ENCODE assay signal across 18 cellular contexts in genomic region chr7:109246330-109247077, GRCh38.
A peak's percentile ranks its signal among the peaks of the same experiment; 100 is the strongest.
DNase-seq lines count a peak whose midpoint lies in the region; ATAC-seq and TF ChIP-seq lines count a peak whose summit lies in the region.
"Had no signal": no experiment of that assay in that cellular context is flagged by ENCODE, and none has a peak within 500 bp of the region (broad histone marks: within the 10 kb centered on the region; RNA-seq: fewer than 3 reads in every experiment).

No MANE protein-coding gene starts in this region.

- H3K4me1 ChIP-seq in PC-9 (replicated peaks; ENCODE audit: insufficient read depth) = peaks cover 21% of the 10 kb centered on the region
- H3K4me1 ChIP-seq: adrenal gland, esophagus squamous epithelium, lower lobe of right lung had no signal

- peak overlapping the region; percentile 63 for H3K4me2 ChIP-seq in PC-9

- H3F3A ChIP-seq in PC-9 (ENCODE audit: insufficient read depth, low read depth) = no peaks in the 10 kb centered on the region

- no peaks in the 10 kb centered on the region for H3K36me3 Mint-ChIP-seq in progenitor cell of endocrine pancreas (ENCODE audit: insufficient read depth)
- H3K36me3 Mint-ChIP-seq: naive B cell had no signal

- CTCF ChIA-PET in PC-9 (lab: Charles Lee) = no interaction called here

- H3K27me3 ChIP-seq in PC-9 (ENCODE audit: insufficient read depth, low read depth) = no peaks in the 10 kb centered on the region
- H3K27me3 ChIP-seq: adrenal gland, esophagus squamous epithelium had no signal

- H3K27ac Mint-ChIP-seq in progenitor cell of endocrine pancreas = no peak overlapping the region
- H3K27ac Mint-ChIP-seq: activated CD8-positive, alpha-beta T cell treated with anti-CD3 and anti-CD28 coated beads, Interleukin-2, amount 10 ng/mL, durations not matched to agents 7 days and 5 days had no signal

- 0 out of 2 replicates have a peak, but pooled peaks cover 4% of the 10 kb centered on the region for H3K9me2 ChIP-seq in PC-9 (ENCODE audit: insufficient read depth)

- peak overlapping the region; percentile 54 for H3K27ac ChIP-seq in PC-9
- H3K27ac ChIP-seq: adrenal gland, esophagus squamous epithelium, lower lobe of right lung had no signal

- no peaks in the 10 kb centered on the region for H3K36me3 ChIP-seq in PC-9 (ENCODE audit: low read depth)
- H3K36me3 ChIP-seq: adrenal gland, esophagus squamous epithelium, lower lobe of right lung had no signal

- DNase-seq in EL (peak; percentile 65), PC-9 (peak; percentile 50 to 59), epithelial cell of esophagus (ENCODE audit: low read depth) (peak; percentile 85), non-pigmented ciliary epithelial cell (ENCODE audit: low read depth) (peak; percentile 5), progenitor cell of endocrine pancreas (ENCODE audit: low spot score, unreplicated experiment) (no peak), iPS-NIHi7 (ENCODE audit: extremely low spot score) (no peak)
- no peak for DNase-seq in activated naive CD4-positive, alpha-beta T cell (lab: John Stamatoyannopoulos, UW)
- DNase-seq: activated CD8-positive, alpha-beta T cell treated with anti-CD3 and anti-CD28 coated beads, Interleukin-2, amount 10 ng/mL, durations not matched to agents 7 days and 5 days; adrenal gland; DMS53; esophagus squamous epithelium; lower lobe of right lung; naive B cell; NCI-H2029 treated with DMSO at 0.1 percent for 48 hours; NCI-H748 treated with DMSO at 0.1 percent for 48 hours; stimulated activated CD4-positive, alpha-beta T cell treated with anti-CD3 and anti-CD28 coated beads, Interleukin-12 subunit alpha, Interleukin-12 subunit beta, amount 100 ng/mL, for 4 hours; stimulated activated naive CD8-positive, alpha-beta T cell treated with anti-CD3 and anti-CD28 coated beads, Interleukin-15, Interleukin-2, amounts not matched to agents 100 U/mL and 50 U/mL, for 24 hours had no signal

- intact Hi-C loops in PC-9 (cut with micrococcal nuclease; ENCODE audit: unreplicated experiment) = no loop called here

- H2AFZ ChIP-seq in PC-9 = peak overlapping the region; percentile 46; the same call in 1 of the 2 replicates

- no peaks in the 10 kb centered on the region for H3K9me3 ChIP-seq in PC-9 (ENCODE audit: insufficient read depth, low read depth)
- H3K9me3 ChIP-seq: adrenal gland, esophagus squamous epithelium, lower lobe of right lung had no signal

- no peaks in the 10 kb centered on the region for H3K4me1 Mint-ChIP-seq in progenitor cell of endocrine pancreas (ENCODE audit: low read depth)
- H3K4me1 Mint-ChIP-seq: naive B cell had no signal

- POLR2A ChIA-PET in PC-9 (lab: Charles Lee; ENCODE audit: unreplicated experiment) = interaction anchor here (0.6 kb wide), 1 partner anchor 23 kb away, joined by 3 read pairs; no protein-coding TSS in a partner anchor

- no peaks in the 10 kb centered on the region for H4K20me1 ChIP-seq in PC-9 (ENCODE audit: insufficient read depth)

- H3K9me3 Mint-ChIP-seq in progenitor cell of endocrine pancreas (ENCODE audit: low read depth) = peaks cover 4% of the 10 kb centered on the region

- TF ChIP-seq CTCF in PC-9 (conservative IDR thresholded peaks at IDR 0.05) = no peak
- no peak for TF ChIP-seq CTCF in epithelial cell of esophagus (IDR thresholded peaks at IDR 0.05; ENCODE audit: insufficient read depth, low read depth, low read length, missing control alignments)
- no peak for TF ChIP-seq CTCF in progenitor cell of endocrine pancreas (IDR thresholded peaks at IDR 0.05; ENCODE audit: unreplicated experiment)

- no TSS peak for BruUV-seq in PC-9 (replicated peaks; lab: Mats Ljungman, UMichigan)

- H3K4me3 ChIP-seq in PC-9 (peak overlapping the region; percentile 28; the same call in 1 of the 2 replicates), epithelial cell of esophagus (ENCODE audit: low read length) (no peak overlapping the region)
- H3K4me3 ChIP-seq: adrenal gland, esophagus squamous epithelium, lower lobe of right lung had no signal

- H3K27me3 Mint-ChIP-seq in progenitor cell of endocrine pancreas = no peaks in the 10 kb centered on the region
- H3K27me3 Mint-ChIP-seq: naive B cell had no signal

- H3K79me2 ChIP-seq in PC-9 (ENCODE audit: low read depth) = no peaks in the 10 kb centered on the region

- no peak for ATAC-seq in GM18873 (IDR thresholded peaks at IDR 0.05; ENCODE audit: low FRiP score, unreplicated experiment)
- ATAC-seq: activated CD8-positive, alpha-beta T cell treated with anti-CD3 and anti-CD28 coated beads, Interleukin-2, amount 10 ng/mL, durations not matched to agents 7 days and 5 days; stimulated activated naive CD8-positive, alpha-beta T cell treated with anti-CD3 and anti-CD28 coated beads, Interleukin-15, Interleukin-2, amounts not matched to agents 100 U/mL and 50 U/mL, for 24 hours had no signal

- H3K4me3 Mint-ChIP-seq in progenitor cell of endocrine pancreas (ENCODE audit: low read depth) = no peak overlapping the region
- H3K4me3 Mint-ChIP-seq: activated CD8-positive, alpha-beta T cell treated with anti-CD3 and anti-CD28 coated beads, Interleukin-2, amount 10 ng/mL, durations not matched to agents 7 days and 5 days; naive B cell had no signal

Comparison
In these comparisons a context has a peak if more than half of its experiments do, and no peak if none do; other contexts are left out.
1. DNase-seq: peak in EL (single experiment), PC-9 (2 of 2), epithelial cell of esophagus (single experiment) and non-pigmented ciliary epithelial cell (single experiment); none in progenitor cell of endocrine pancreas (single experiment), activated naive CD4-positive, alpha-beta T cell (0 of 4) and iPS-NIHi7 (single experiment).